ENCODE assay signal across 2 cellular contexts in genomic region chr1:243609698-243610097, GRCh38.
TF ChIP-seq lines count a peak whose summit lies in the region.

No MANE protein-coding gene starts in this region.

TF ChIP-seq in GM23338, 12 proteins besides CTCF, POLR2A, EP300 and RAD21:
- TF ChIP-seq ZNF331 (CRISPR knock-in tag; IDR thresholded peaks at IDR 0.05; ENCODE audit: low read depth) (no peak), EZH2phosphoT487 (IDR thresholded peaks at IDR 0.05; ENCODE audit: unreplicated experiment) (no peak), POLR2AphosphoS5 (IDR thresholded peaks at IDR 0.05; ENCODE audit: low read depth) (no peak), NANOG (IDR thresholded peaks at IDR 0.05; ENCODE audit: borderline replicate concordance) (no peak), ETS1 (IDR thresholded peaks at IDR 0.05) (no peak), REST (IDR thresholded peaks at IDR 0.05; ENCODE audit: unreplicated experiment) (no peak), STAT1 (IDR thresholded peaks at IDR 0.05; ENCODE audit: unreplicated experiment) (no peak), ZNF114 (CRISPR knock-in tag; IDR thresholded peaks at IDR 0.05) (no peak), CREB1 (CRISPR knock-in tag; IDR thresholded peaks at IDR 0.05; ENCODE audit: low read depth) (no peak), JUNB (IDR thresholded peaks at IDR 0.05; ENCODE audit: unreplicated experiment) (no peak), ZNF462 (CRISPR knock-in tag; IDR thresholded peaks at IDR 0.05) (no peak), EZH2 (IDR thresholded peaks at IDR 0.05; ENCODE audit: low read depth, unreplicated experiment) (no peak)

TF ChIP-seq in HCT116, 20 proteins besides CTCF, POLR2A, EP300 and RAD21:
- TF ChIP-seq FOSL1 (IDR thresholded peaks at IDR 0.05; ENCODE audit: low read depth) (no peak), EZH2 (IDR thresholded peaks at IDR 0.05) (no peak), YY1 (IDR thresholded peaks at IDR 0.05; ENCODE audit: extremely low read depth, insufficient replicate concordance, low read depth, low read length) (no peak), CEBPB (IDR thresholded peaks at IDR 0.05; ENCODE audit: low read depth) (no peak), REST (IDR thresholded peaks at IDR 0.05; ENCODE audit: low read depth) (no peak), JUND (IDR thresholded peaks at IDR 0.05) (no peak), ZBTB33 (IDR thresholded peaks at IDR 0.05; ENCODE audit: extremely low read depth, insufficient replicate concordance, low read length) (no peak), EZH2phosphoT487 (IDR thresholded peaks at IDR 0.05; ENCODE audit: borderline replicate concordance) (no peak)
